1 cellular context compared by ENCODE assay signal in genomic region chr18:36127866-36128845, GRCh38.
A peak's percentile ranks its signal among the peaks of the same experiment; 100 is the strongest.
TF ChIP-seq lines count a peak whose summit lies in the region.

No MANE protein-coding gene starts in this region.

TF ChIP-seq in HepG2, 621 proteins besides CTCF, POLR2A, EP300 and RAD21:
- no peak for TF ChIP-seq NR3C1 (CRISPR knock-in tag; IDR thresholded peaks at IDR 0.05)
- peak in 1 of 2 experiments; percentile 53; a peak in 2 of 4 replicates for TF ChIP-seq REST (IDR thresholded peaks at IDR 0.05; ENCODE audit: borderline replicate concordance in 1 of 2, low read depth in 1 of 2, low read length in 2 of 2)
- no peak for TF ChIP-seq ZSCAN5A (CRISPR knock-in tag; IDR thresholded peaks at IDR 0.05; ENCODE audit: borderline replicate concordance)
- peak; percentile 1; the same call in 1 of the 2 replicates for TF ChIP-seq CEBPB (IDR thresholded peaks at IDR 0.05; ENCODE audit: borderline replicate concordance, low read depth, low read length)
- peak; percentile 35; the same call in 1 of the 2 replicates for TF ChIP-seq CEBPG (CRISPR knock-in tag; IDR thresholded peaks at IDR 0.05)
- no peak for TF ChIP-seq CREB3 (CRISPR knock-in tag; IDR thresholded peaks at IDR 0.05)
- 0 out of 2 replicates have a peak, but pooled peaks have one; percentile 34 for TF ChIP-seq ZNF317 (CRISPR knock-in tag; IDR thresholded peaks at IDR 0.05)
- TF ChIP-seq PHB2 (IDR thresholded peaks at IDR 0.05; ENCODE audit: partially characterized antibody): no peak
- peak; percentile 24; the same call in 1 of the 2 replicates for TF ChIP-seq ZBTB25 (CRISPR knock-in tag; IDR thresholded peaks at IDR 0.05)
- peak; percentile 35; the same call in 1 of the 2 replicates for TF ChIP-seq SAP130 (CRISPR knock-in tag; IDR thresholded peaks at IDR 0.05; ENCODE audit: low read depth)
- peak; percentile 7; the same call in 1 of the 2 replicates for TF ChIP-seq ZNF17 (CRISPR knock-in tag; IDR thresholded peaks at IDR 0.05)
- no peak for TF ChIP-seq MZF1 (CRISPR knock-in tag; IDR thresholded peaks at IDR 0.05; ENCODE audit: borderline replicate concordance)
- TF ChIP-seq TFDP2 (CRISPR knock-in tag; IDR thresholded peaks at IDR 0.05): 0 out of 2 replicates have a peak, but pooled peaks have one; percentile 26
- no peak for TF ChIP-seq ZEB1 (IDR thresholded peaks at IDR 0.05; ENCODE audit: insufficient replicate concordance, low read depth)
- no peak for TF ChIP-seq SP4 (CRISPR knock-in tag; IDR thresholded peaks at IDR 0.05)
